In the genomic region with DNA sequence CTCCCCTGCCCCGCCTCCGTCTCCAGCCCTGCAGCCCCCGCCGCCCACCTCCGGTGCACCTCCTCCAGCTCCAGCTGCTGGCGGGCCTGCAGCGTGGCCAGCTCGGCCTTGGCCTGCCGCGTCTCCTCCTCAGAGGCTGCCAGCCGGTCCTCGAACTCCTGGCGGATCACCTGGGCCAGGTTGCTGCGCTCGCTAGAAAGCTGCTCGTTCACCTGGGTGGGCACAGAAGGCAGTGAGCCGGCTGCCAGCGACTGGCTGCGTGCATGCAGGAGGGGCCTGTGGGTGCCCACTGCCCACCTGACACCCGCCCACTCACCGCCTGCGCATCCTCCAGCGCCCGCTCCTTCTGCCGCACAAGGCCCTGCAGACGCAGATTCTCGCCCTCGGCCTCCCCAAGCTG, we compare ENCODE assay signal across 1 cellular context.
TF ChIP-seq lines count a peak whose summit lies in the region.

No MANE protein-coding gene starts in this region.

TF ChIP-seq in HepG2, 621 proteins besides CTCF, POLR2A, EP300 and RAD21:
- TF ChIP-seq ZNF776 (CRISPR knock-in tag; IDR thresholded peaks at IDR 0.05), result 0 out of 2 replicates have a peak, but pooled peaks have one; percentile 41
- TF ChIP-seq ZNF253 (CRISPR knock-in tag; IDR thresholded peaks at IDR 0.05; ENCODE audit: borderline replicate concordance), result no peak
